Comparison of ENCODE assay signal across 1 cellular context in the genomic region with DNA sequence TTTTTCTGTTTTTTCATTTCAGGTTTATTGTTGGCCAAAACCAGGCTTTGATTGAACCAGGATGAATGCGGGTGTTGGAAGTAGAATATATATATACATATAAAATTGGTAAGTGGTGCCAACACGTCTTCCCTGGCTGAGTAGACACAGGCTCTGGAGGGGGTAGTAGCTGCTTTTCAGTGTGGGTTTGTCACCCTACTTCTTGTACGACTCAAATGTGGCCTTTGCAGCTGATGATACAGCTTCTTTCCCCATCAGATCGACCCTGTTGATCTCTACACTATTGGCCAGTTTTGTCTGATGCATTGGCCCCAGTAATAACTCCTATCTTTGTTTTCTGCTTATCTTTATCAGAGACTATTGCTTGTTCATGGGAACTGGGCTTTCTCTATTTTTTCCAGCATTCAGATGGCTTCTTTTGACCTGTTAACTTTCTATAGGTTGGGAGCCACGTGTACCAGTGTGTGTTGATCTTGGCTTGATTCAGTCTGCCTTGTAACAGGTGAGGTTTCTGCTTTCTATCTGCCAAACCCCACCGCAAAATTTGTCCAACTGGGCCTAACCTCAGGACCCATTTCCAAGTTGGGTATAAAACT.
TF ChIP-seq lines count a peak whose summit lies in the region.

No MANE protein-coding gene starts in this region.

TF ChIP-seq in HepG2, 621 proteins besides CTCF, POLR2A, EP300 and RAD21 (continued from another document and continues in another):
- TF ChIP-seq PREB (CRISPR knock-in tag; IDR thresholded peaks at IDR 0.05), result peak; percentile 13; the same call in 1 of the 2 replicates
- TF ChIP-seq GFI1 (CRISPR knock-in tag; IDR thresholded peaks at IDR 0.05; ENCODE audit: borderline replicate concordance), result no peak; the same call in 1 of the 2 replicates
- TF ChIP-seq NBN (conservative IDR thresholded peaks at IDR 0.05), result no peak
- no peak; the same call in 1 of the 2 replicates for TF ChIP-seq MBD4 (IDR thresholded peaks at IDR 0.05; ENCODE audit: borderline replicate concordance, low read length)
- TF ChIP-seq NFRKB (IDR thresholded peaks at IDR 0.05), result no peak
- TF ChIP-seq RFXAP (CRISPR knock-in tag; IDR thresholded peaks at IDR 0.05; ENCODE audit: borderline replicate concordance), result no peak
- peak; percentile 12 for TF ChIP-seq RBM22 (optimal IDR thresholded peaks at IDR 0.05; ENCODE audit: low read length)
- TF ChIP-seq GTF3A (CRISPR knock-in tag; conservative IDR thresholded peaks at IDR 0.05), result no peak
- TF ChIP-seq ZNF224 (CRISPR knock-in tag; IDR thresholded peaks at IDR 0.05), result peak; percentile 84; the same call in 1 of the 2 replicates
- no peak for TF ChIP-seq PHF5A (CRISPR knock-in tag; IDR thresholded peaks at IDR 0.05; ENCODE audit: low read depth, unreplicated experiment)
- 0 out of 2 replicates have a peak, but pooled peaks have one; percentile 26 for TF ChIP-seq TRIM24 (CRISPR knock-in tag; IDR thresholded peaks at IDR 0.05)
- TF ChIP-seq ZBTB7B (CRISPR knock-in tag; IDR thresholded peaks at IDR 0.05), result no peak
- TF ChIP-seq LRRFIP1 (CRISPR knock-in tag; conservative IDR thresholded peaks at IDR 0.05), result 0 out of 2 replicates have a peak, but pooled peaks have one; percentile 20
- TF ChIP-seq MIER3 (CRISPR knock-in tag; IDR thresholded peaks at IDR 0.05; ENCODE audit: borderline replicate concordance), result no peak
- 0 out of 2 replicates have a peak, but pooled peaks have one; percentile 10 for TF ChIP-seq TFDP1 (CRISPR knock-in tag; IDR thresholded peaks at IDR 0.05; ENCODE audit: borderline replicate concordance)
- no peak for TF ChIP-seq ZNF24 (IDR thresholded peaks at IDR 0.05)
- no peak for TF ChIP-seq ZNF709 (CRISPR knock-in tag; IDR thresholded peaks at IDR 0.05)
- 0 out of 2 replicates have a peak, but pooled peaks have one; percentile 15 for TF ChIP-seq ZC3H4 (CRISPR knock-in tag; IDR thresholded peaks at IDR 0.05; ENCODE audit: borderline replicate concordance)
- TF ChIP-seq ZNF343 (CRISPR knock-in tag; IDR thresholded peaks at IDR 0.05), result no peak
- TF ChIP-seq ZNF841 (CRISPR knock-in tag; IDR thresholded peaks at IDR 0.05; ENCODE audit: borderline replicate concordance), result no peak
- 0 out of 2 replicates have a peak, but pooled peaks have one; percentile 5 for TF ChIP-seq SP5 (CRISPR knock-in tag; IDR thresholded peaks at IDR 0.05; ENCODE audit: borderline replicate concordance, low read depth)
- TF ChIP-seq FOXJ3 (CRISPR knock-in tag; IDR thresholded peaks at IDR 0.05; ENCODE audit: borderline replicate concordance), result no peak
- TF ChIP-seq JUNB (CRISPR knock-in tag; IDR thresholded peaks at IDR 0.05; ENCODE audit: borderline replicate concordance), result no peak
- TF ChIP-seq ELF4 (CRISPR knock-in tag; IDR thresholded peaks at IDR 0.05; ENCODE audit: borderline replicate concordance), result no peak
- no peak for TF ChIP-seq ZNF549 (CRISPR knock-in tag; IDR thresholded peaks at IDR 0.05)
- TF ChIP-seq ZNF513 (CRISPR knock-in tag; conservative IDR thresholded peaks at IDR 0.05), result no peak
- 0 out of 2 replicates have a peak, but pooled peaks have one; percentile 29 for TF ChIP-seq ARHGAP35 (CRISPR knock-in tag; IDR thresholded peaks at IDR 0.05; ENCODE audit: borderline replicate concordance)
- TF ChIP-seq NCOA5 (CRISPR knock-in tag; IDR thresholded peaks at IDR 0.05), result no peak
- TF ChIP-seq GMEB1 (CRISPR knock-in tag; IDR thresholded peaks at IDR 0.05; ENCODE audit: borderline replicate concordance), result peak; percentile 45; the same call in 1 of the 2 replicates
- no peak for TF ChIP-seq SNAPC2 (CRISPR knock-in tag; IDR thresholded peaks at IDR 0.05)
- no peak for TF ChIP-seq LCORL (IDR thresholded peaks at IDR 0.05)
- TF ChIP-seq LCORL (CRISPR knock-in tag; IDR thresholded peaks at IDR 0.05), result peak; percentile 11; the same call in 1 of the 2 replicates
- TF ChIP-seq FOXA1 (IDR thresholded peaks at IDR 0.05), result no peak
- TF ChIP-seq FOXA1 (CRISPR knock-in tag; IDR thresholded peaks at IDR 0.05), result no peak
- TF ChIP-seq ELF3 (CRISPR knock-in tag; IDR thresholded peaks at IDR 0.05), result no peak
- no peak for TF ChIP-seq CBX5 (CRISPR knock-in tag; IDR thresholded peaks at IDR 0.05; ENCODE audit: borderline replicate concordance)
- 0 out of 2 replicates have a peak, but pooled peaks have one; percentile 1 for TF ChIP-seq MED13 (CRISPR knock-in tag; IDR thresholded peaks at IDR 0.05)
- TF ChIP-seq ISX (CRISPR knock-in tag; conservative IDR thresholded peaks at IDR 0.05), result no peak
- TF ChIP-seq JDP2 (CRISPR knock-in tag; IDR thresholded peaks at IDR 0.05; ENCODE audit: borderline replicate concordance), result no peak; the same call in 1 of the 2 replicates
- TF ChIP-seq, protein P1, sequence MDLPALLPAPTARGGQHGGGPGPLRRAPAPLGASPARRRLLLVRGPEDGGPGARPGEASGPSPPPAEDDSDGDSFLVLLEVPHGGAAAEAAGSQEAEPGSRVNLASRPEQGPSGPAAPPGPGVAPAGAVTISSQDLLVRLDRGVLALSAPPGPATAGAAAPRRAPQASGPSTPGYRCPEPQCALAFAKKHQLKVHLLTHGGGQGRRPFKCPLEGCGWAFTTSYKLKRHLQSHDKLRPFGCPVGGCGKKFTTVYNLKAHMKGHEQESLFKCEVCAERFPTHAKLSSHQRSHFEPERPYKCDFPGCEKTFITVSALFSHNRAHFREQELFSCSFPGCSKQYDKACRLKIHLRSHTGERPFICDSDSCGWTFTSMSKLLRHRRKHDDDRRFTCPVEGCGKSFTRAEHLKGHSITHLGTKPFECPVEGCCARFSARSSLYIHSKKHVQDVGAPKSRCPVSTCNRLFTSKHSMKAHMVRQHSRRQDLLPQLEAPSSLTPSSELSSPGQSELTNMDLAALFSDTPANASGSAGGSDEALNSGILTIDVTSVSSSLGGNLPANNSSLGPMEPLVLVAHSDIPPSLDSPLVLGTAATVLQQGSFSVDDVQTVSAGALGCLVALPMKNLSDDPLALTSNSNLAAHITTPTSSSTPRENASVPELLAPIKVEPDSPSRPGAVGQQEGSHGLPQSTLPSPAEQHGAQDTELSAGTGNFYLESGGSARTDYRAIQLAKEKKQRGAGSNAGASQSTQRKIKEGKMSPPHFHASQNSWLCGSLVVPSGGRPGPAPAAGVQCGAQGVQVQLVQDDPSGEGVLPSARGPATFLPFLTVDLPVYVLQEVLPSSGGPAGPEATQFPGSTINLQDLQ (CRISPR knock-in tag; IDR thresholded peaks at IDR 0.05), result no peak
- no peak for TF ChIP-seq ZBTB34 (CRISPR knock-in tag; IDR thresholded peaks at IDR 0.05)
- TF ChIP-seq, protein P2, sequence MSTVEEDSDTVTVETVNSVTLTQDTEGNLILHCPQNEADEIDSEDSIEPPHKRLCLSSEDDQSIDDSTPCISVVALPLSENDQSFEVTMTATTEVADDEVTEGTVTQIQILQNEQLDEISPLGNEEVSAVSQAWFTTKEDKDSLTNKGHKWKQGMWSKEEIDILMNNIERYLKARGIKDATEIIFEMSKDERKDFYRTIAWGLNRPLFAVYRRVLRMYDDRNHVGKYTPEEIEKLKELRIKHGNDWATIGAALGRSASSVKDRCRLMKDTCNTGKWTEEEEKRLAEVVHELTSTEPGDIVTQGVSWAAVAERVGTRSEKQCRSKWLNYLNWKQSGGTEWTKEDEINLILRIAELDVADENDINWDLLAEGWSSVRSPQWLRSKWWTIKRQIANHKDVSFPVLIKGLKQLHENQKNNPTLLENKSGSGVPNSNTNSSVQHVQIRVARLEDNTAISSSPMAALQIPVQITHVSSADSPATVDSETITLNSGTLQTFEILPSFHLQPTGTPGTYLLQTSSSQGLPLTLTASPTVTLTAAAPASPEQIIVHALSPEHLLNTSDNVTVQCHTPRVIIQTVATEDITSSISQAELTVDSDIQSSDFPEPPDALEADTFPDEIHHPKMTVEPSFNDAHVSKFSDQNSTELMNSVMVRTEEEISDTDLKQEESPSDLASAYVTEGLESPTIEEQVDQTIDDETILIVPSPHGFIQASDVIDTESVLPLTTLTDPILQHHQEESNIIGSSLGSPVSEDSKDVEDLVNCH (CRISPR knock-in tag; IDR thresholded peaks at IDR 0.05), result no peak
